In genomic region chr19:48634036-48634342, GRCh38 we compare ENCODE assay signal across 8 cellular contexts. TPM values are rescaled to one million over a fixed set of nuclear protein-coding genes. Genes with fewer than 3 reads are reported as not detected.
A peak's percentile ranks its signal among the peaks of the same experiment; 100 is the strongest.
DNase-seq lines count a peak whose midpoint lies in the region; ATAC-seq and TF ChIP-seq lines count a peak whose summit lies in the region.

No MANE protein-coding gene starts in this region.

- H3K27me3 ChIP-seq in hepatocyte = no peaks in the 10 kb centered on the region

- no peaks in the 10 kb centered on the region for H3K9me2 ChIP-seq in hepatocyte (replicated peaks; ENCODE audit: insufficient read depth)

- no peak overlapping the region for H3K4me3 ChIP-seq in HEK293 (ENCODE audit: low read depth, low read length)
- H3K4me3 ChIP-seq in hepatocyte = no peak overlapping the region

- H3K4me1 Mint-ChIP-seq in activated CD4-positive, alpha-beta memory T cell treated with anti-CD3 and anti-CD28 coated beads for 36 hours (ENCODE audit: low read depth) = peaks cover 50% of the 10 kb centered on the region
- H3K4me1 Mint-ChIP-seq in stimulated activated memory B cell treated with anti-CD40 and anti-IgM and Interleukin-4, amounts not matched to agents 10 μg/mL and 1 μg/mL and 100 μg/mL, for 72 hours = peaks cover 47% of the 10 kb centered on the region

- H3K4me2 ChIP-seq in hepatocyte = peak overlapping the region; percentile 64

- DNase-seq in activated CD4-positive, alpha-beta memory T cell treated with anti-CD3 and anti-CD28 coated beads for 36 hours = no peak
- DNase-seq in hepatocyte (ENCODE audit: low spot score) (no peak), NCI-H82 treated with DMSO at 0.1 percent for 48 hours (lab: John Stamatoyannopoulos, UW; ENCODE audit: unreplicated experiment) (no peak), activated gamma-delta T cell treated with Interleukin-2 at 50 U/mL for 16 hours (no peak)
- DNase-seq in activated CD4-positive, alpha-beta T cell treated with anti-CD3 and anti-CD28 coated beads, Interleukin-2, amount 50 U/mL, for 1 hour = no peak

- H3K36me3 ChIP-seq in HEK293 (ENCODE audit: control insufficient read depth in 2 of 2, insufficient read depth in 1 of 2, low read length in 2 of 2) (peaks cover 8 to 35% of the 10 kb centered on the region in 2 experiments; a peak in 2 of 3 replicates), hepatocyte (replicated peaks; ENCODE audit: insufficient read depth, low read depth) (no peaks in the 10 kb centered on the region)

- H3K79me2 ChIP-seq in hepatocyte = peaks cover 5% of the 10 kb centered on the region

- ATAC-seq in stimulated activated memory B cell treated with anti-CD40 and anti-IgM and Interleukin-4, amounts not matched to agents 10 μg/mL and 1 μg/mL and 100 μg/mL, for 72 hours = no peak
- no peak for ATAC-seq in GM21619 (IDR thresholded peaks at IDR 0.05; ENCODE audit: unreplicated experiment)

- H3K9me3 ChIP-seq in HEK293 (ENCODE audit: control insufficient read depth, insufficient read depth, low read depth, low read length) = no peaks in the 10 kb centered on the region
- no peaks in the 10 kb centered on the region for H3K9me3 ChIP-seq in hepatocyte (ENCODE audit: low read depth)

- H3K4me3 Mint-ChIP-seq in activated CD4-positive, alpha-beta memory T cell treated with anti-CD3 and anti-CD28 coated beads for 36 hours = peak overlapping the region; percentile 72
- H3K4me3 Mint-ChIP-seq in stimulated activated memory B cell treated with anti-CD40 and anti-IgM and Interleukin-4, amounts not matched to agents 10 μg/mL and 1 μg/mL and 100 μg/mL, for 72 hours = peak overlapping the region; percentile 73

- TF ChIP-seq CTCF in HEK293 (tag by site-specific recombination; IDR thresholded peaks at IDR 0.05) (no peak), hepatocyte (IDR thresholded peaks at IDR 0.05; ENCODE audit: poor library complexity) (no peak)

- no peaks in the 10 kb centered on the region for H4K20me1 ChIP-seq in hepatocyte (ENCODE audit: insufficient read depth, poor library complexity, severe bottlenecking)

- no peaks in the 10 kb centered on the region for H3K27me3 Mint-ChIP-seq in activated CD4-positive, alpha-beta memory T cell treated with anti-CD3 and anti-CD28 coated beads for 36 hours
- no peaks in the 10 kb centered on the region for H3K27me3 Mint-ChIP-seq in stimulated activated memory B cell treated with anti-CD40 and anti-IgM and Interleukin-4, amounts not matched to agents 10 μg/mL and 1 μg/mL and 100 μg/mL, for 72 hours

- H3K27ac ChIP-seq in HEK293 (ENCODE audit: extremely low read depth, low read depth, low read length) = peak overlapping the region; percentile 86
- no peak overlapping the region for H3K27ac ChIP-seq in hepatocyte

- H3K27ac Mint-ChIP-seq in activated CD4-positive, alpha-beta memory T cell treated with anti-CD3 and anti-CD28 coated beads for 36 hours = peak overlapping the region; percentile 90
- peak overlapping the region; percentile 96 for H3K27ac Mint-ChIP-seq in stimulated activated memory B cell treated with anti-CD40 and anti-IgM and Interleukin-4, amounts not matched to agents 10 μg/mL and 1 μg/mL and 100 μg/mL, for 72 hours

- intact Hi-C loops in activated CD4-positive, alpha-beta memory T cell treated with anti-CD3 and anti-CD28 coated beads for 36 hours (cut with micrococcal nuclease) = loop anchor here (1.0 to 2.0 kb wide), 4 partner anchors 10 to 331 kb away; partner anchors contain the start of genes FTL, RPL18 and SPHK2

- H2AFZ ChIP-seq in hepatocyte = no peak overlapping the region

- CTCF ChIA-PET in HEK293 (lab: Yijun Ruan, JAX) = interaction anchor here (0.7 to 1.6 kb wide), 5 partner anchors 12 to 144 kb away, joined by 3 to 4 read pairs (median 3); partner anchors contain the start of gene CA11
- CTCF ChIA-PET in activated CD4-positive, alpha-beta memory T cell treated with anti-CD3 and anti-CD28 coated beads for 36 hours (lab: Charles Lee) = interaction anchor here (1.1 to 2.6 kb wide), 2 partner anchors 12 to 25 kb away, joined by 4 to 12 read pairs; partner anchors contain the start of gene CA11

- POLR2A ChIA-PET in HEK293 (lab: Yijun Ruan, JAX) = interaction anchor here (0.6 to 8.1 kb wide), 6 partner anchors 10 to 239 kb away, joined by 4 to 97 read pairs (median 16); partner anchors contain the start of genes CA11, FAM83E, PPP1R15A and RPL18
- POLR2A ChIA-PET in activated CD4-positive, alpha-beta memory T cell treated with anti-CD3 and anti-CD28 coated beads for 36 hours (lab: Charles Lee) = interaction anchor here (1.5 to 2.7 kb wide), 4 partner anchors 10 to 17 kb away, joined by 3 to 10 read pairs (median 6); partner anchors contain the start of genes CA11, RPL18 and SPHK2

- H3K36me3 Mint-ChIP-seq in activated CD4-positive, alpha-beta memory T cell treated with anti-CD3 and anti-CD28 coated beads for 36 hours = peaks cover 11% of the 10 kb centered on the region
- H3K36me3 Mint-ChIP-seq in stimulated activated memory B cell treated with anti-CD40 and anti-IgM and Interleukin-4, amounts not matched to agents 10 μg/mL and 1 μg/mL and 100 μg/mL, for 72 hours = peaks cover 16% of the 10 kb centered on the region

- no peaks in the 10 kb centered on the region for H3K9me3 Mint-ChIP-seq in activated CD4-positive, alpha-beta memory T cell treated with anti-CD3 and anti-CD28 coated beads for 36 hours
- H3K9me3 Mint-ChIP-seq in stimulated activated memory B cell treated with anti-CD40 and anti-IgM and Interleukin-4, amounts not matched to agents 10 μg/mL and 1 μg/mL and 100 μg/mL, for 72 hours = peaks cover 4% of the 10 kb centered on the region

- 82% methylated on average over 7 of the region's 7 CpGs for WGBS in hepatocyte (ENCODE audit: low lambda C conversion rate, missing lambda C conversion rate)

- H3K4me1 ChIP-seq in HEK293 (ENCODE audit: control insufficient read depth, insufficient read depth, low read length) = peaks cover 23% of the 10 kb centered on the region
- peaks cover 37% of the 10 kb centered on the region for H3K4me1 ChIP-seq in hepatocyte (ENCODE audit: insufficient read depth)

TF ChIP-seq in HEK293, 187 proteins besides CTCF, POLR2A, EP300 and RAD21:
- TF ChIP-seq HOXC10 (CRISPR knock-in tag; IDR thresholded peaks at IDR 0.05) (no peak), ZNF274 (IDR thresholded peaks at IDR 0.05; ENCODE audit: low read length) (no peak), ZNF274 (tag by site-specific recombination; IDR thresholded peaks at IDR 0.05; ENCODE audit: borderline replicate concordance) (no peak), ZNF239 (tag by site-specific recombination; IDR thresholded peaks at IDR 0.05) (no peak), ZNF776 (tag by site-specific recombination; IDR thresholded peaks at IDR 0.05; ENCODE audit: borderline replicate concordance) (no peak), ZBTB20 (tag by site-specific recombination; IDR thresholded peaks at IDR 0.05) (no peak), ZNF555 (tag by site-specific recombination; conservative IDR thresholded peaks at IDR 0.05) (no peak), ZNF660 (tag by site-specific recombination; IDR thresholded peaks at IDR 0.05) (no peak), ZNF747 (tag by site-specific recombination; IDR thresholded peaks at IDR 0.05) (no peak)

RNA-seq across cellular contexts. Expression of gene DBP, which starts 3.2 kb away (rescaled TPM):
- total RNA-seq in activated CD4-positive, alpha-beta memory T cell treated with anti-CD3 and anti-CD28 coated beads for 36 hours = 10 to 100 TPM in 1 of 2 experiments, 1 to 10 TPM in 1; 8.3 to 10.4 TPM
- 3.9 and 5.4 TPM in 2 replicates for total RNA-seq in hepatocyte
- polyA plus RNA-seq in hepatocyte = 11.8 and 20.4 TPM in 2 replicates

RNA-seq across cellular contexts. Expression of gene CA11, which starts 12.0 kb away (rescaled TPM):
- 10 to 100 TPM; 12.7 to 15.9 TPM for total RNA-seq in activated CD4-positive, alpha-beta memory T cell treated with anti-CD3 and anti-CD28 coated beads for 36 hours
- total RNA-seq in hepatocyte = 11.7 and 12.0 TPM in 2 replicates
- 43.6 and 48.6 TPM in 2 replicates for polyA plus RNA-seq in hepatocyte

RNA-seq across cellular contexts. Expression of gene SPHK2, which starts 14.7 kb away (rescaled TPM):
- 10 to 100 TPM; 24.1 to 24.6 TPM for total RNA-seq in activated CD4-positive, alpha-beta memory T cell treated with anti-CD3 and anti-CD28 coated beads for 36 hours
- total RNA-seq in hepatocyte = 45.2 and 56.7 TPM in 2 replicates
- polyA plus RNA-seq in hepatocyte = 39.4 and 48.2 TPM in 2 replicates

RNA-seq across cellular contexts. Expression of gene RPL18, which starts 15.0 kb away (rescaled TPM):
- total RNA-seq in activated CD4-positive, alpha-beta memory T cell treated with anti-CD3 and anti-CD28 coated beads for 36 hours = 1,000 to 10,000 TPM; 2,095 to 2,140 TPM
- total RNA-seq in hepatocyte = 1,372 and 1,462 TPM in 2 replicates
- polyA plus RNA-seq in hepatocyte = 616 and 623 TPM in 2 replicates

RNA-seq across cellular contexts. Expression of gene FAM83E, which starts 19.1 kb away (rescaled TPM):
- total RNA-seq in activated CD4-positive, alpha-beta memory T cell treated with anti-CD3 and anti-CD28 coated beads for 36 hours = 1 to 10 TPM; 2.2 to 2.4 TPM
- total RNA-seq in hepatocyte = 13.8 and 22.2 TPM in 2 replicates
- 12.4 and 16.1 TPM in 2 replicates for polyA plus RNA-seq in hepatocyte
